In the genomic region with DNA sequence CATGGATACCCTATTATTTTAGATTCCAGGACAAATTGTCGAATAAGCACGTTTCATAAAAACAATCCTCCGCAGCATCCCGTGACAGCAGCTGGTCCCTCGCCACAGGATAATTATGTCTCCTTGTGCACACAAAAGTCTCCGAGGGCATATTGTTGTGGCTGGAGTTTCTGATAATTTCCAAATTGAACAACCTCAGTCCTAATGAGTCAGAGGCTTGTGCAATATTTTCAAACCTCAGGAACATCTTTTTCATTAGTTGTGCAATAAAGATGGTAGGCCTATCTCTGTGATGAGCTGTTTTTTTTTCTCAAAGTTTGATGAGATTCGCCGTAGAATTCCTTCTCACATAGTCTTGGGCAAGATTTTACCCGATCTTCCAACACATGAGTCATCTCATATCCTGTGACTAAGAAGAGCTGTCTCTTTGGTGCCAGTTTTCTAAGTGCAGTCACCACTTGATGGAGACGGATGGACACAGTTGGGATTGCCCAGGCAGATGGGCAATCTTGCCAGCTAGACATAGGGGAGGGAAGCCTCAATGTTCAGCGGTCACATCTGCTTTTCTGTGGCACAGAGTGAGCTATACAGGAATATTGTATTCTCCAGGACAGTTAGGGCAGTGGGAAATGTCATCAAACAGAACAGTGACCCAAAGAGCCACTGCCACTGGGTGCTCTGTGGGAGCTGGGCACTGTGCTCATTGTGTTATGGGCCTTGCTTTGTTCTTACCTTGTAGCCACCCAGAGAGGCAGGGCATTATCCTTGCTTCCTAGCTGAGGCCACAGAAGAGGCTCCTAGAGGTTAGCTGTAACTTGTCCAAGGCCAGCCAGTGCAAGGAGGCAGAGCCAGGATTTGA, we compare ENCODE assay signal across 9 cellular contexts. TPM values are rescaled to one million over a fixed set of nuclear protein-coding genes. Genes with fewer than 3 reads are reported as not detected.
DNase-seq lines count a peak whose midpoint lies in the region; ATAC-seq lines count a peak whose summit lies in the region.
"Had no signal": no experiment of that assay in that cellular context is flagged by ENCODE, and none has a peak within 500 bp of the region (broad histone marks: within the 10 kb centered on the region; RNA-seq: fewer than 3 reads in every experiment).

No MANE protein-coding gene starts in this region.

- ATAC-seq in esophagus mucosa = peak; percentile 80

- DNase-seq in Ammon's horn (ENCODE audit: low spot score) (peak; percentile 73), NOMO-1 (lab: John Stamatoyannopoulos, UW; ENCODE audit: unreplicated experiment in 2 of 2) (peak; percentile 72 to 89), occipital lobe (lab: John Stamatoyannopoulos, UW) (peak; percentile 57), GM19238 (ENCODE audit: insufficient read length, low spot score) (no peak), NCI-H1930 (lab: John Stamatoyannopoulos, UW) (no peak), D341Med (ENCODE audit: low spot score) (no peak), NCI-H524 (lab: John Stamatoyannopoulos, UW) (no peak)

RNA-seq across cellular contexts. Expression of a gene that starts 7.8 kb away (rescaled TPM):
- total RNA-seq in esophagus mucosa (15.3 TPM), occipital lobe (58.5 TPM)
- total RNA-seq: activated T-helper 2 cell treated with anti-CD3 and anti-CD28 coated beads, Interferon-gamma antibody, Interleukin-2, Interleukin-4, amounts not matched to agents 10 μg/mL and 5 μg/mL and 100 μg/mL, durations not matched to agents 14 hours and 24 hours and 36 hours had no signal

RNA-seq across cellular contexts. Expression of a gene that starts 14.7 kb away (rescaled TPM):
- not detected for total RNA-seq in esophagus mucosa
- not detected for total RNA-seq in occipital lobe
- total RNA-seq: activated T-helper 2 cell treated with anti-CD3 and anti-CD28 coated beads, Interferon-gamma antibody, Interleukin-2, Interleukin-4, amounts not matched to agents 10 μg/mL and 5 μg/mL and 100 μg/mL, durations not matched to agents 14 hours and 24 hours and 36 hours had no signal

Comparison
In these comparisons a context has a peak if more than half of its experiments do, and no peak if none do; other contexts are left out.
1. DNase-seq: peak in Ammon's horn (single experiment), NOMO-1 (2 of 2) and occipital lobe (single experiment); none in GM19238 (single experiment), NCI-H1930 (0 of 2), D341Med (single experiment) and NCI-H524 (0 of 2).